Comparison of ENCODE assay signal across 11 cellular contexts in the genomic region with DNA sequence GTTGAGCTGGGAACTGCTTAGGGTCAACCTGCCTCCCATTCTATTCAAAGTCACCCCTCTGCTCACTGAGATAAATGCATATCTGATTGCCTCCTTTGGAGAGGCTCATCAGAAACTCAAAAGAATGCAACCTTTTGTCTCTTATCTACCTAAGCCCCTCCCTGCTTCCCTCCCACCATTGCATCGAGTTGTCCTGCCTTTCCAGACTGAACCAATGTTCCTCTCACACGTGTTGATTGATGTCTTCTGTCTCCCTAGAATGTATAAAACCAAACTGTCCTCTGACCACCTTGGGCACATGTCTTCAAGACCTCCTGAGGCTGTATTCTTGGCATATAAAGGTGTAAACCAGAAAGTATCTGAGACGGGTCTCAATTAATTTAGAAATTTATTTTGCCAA. TPM values are rescaled to one million over a fixed set of nuclear protein-coding genes. Genes with fewer than 3 reads are reported as not detected.
A peak's percentile ranks its signal among the peaks of the same experiment; 100 is the strongest.
DNase-seq lines count a peak whose midpoint lies in the region; ATAC-seq and TF ChIP-seq lines count a peak whose summit lies in the region.
"Not testable (repeated sequence)": the region's sequence is repeated elsewhere in the genome, so short reads cannot be mapped to it uniquely, and the experiment has no call there.
"Had no signal": no experiment of that assay in that cellular context is flagged by ENCODE, and none has a peak within 500 bp of the region (broad histone marks: within the 10 kb centered on the region; RNA-seq: fewer than 3 reads in every experiment).

No MANE protein-coding gene starts in this region.

- H3K4me3 Mint-ChIP-seq in WTC11: not testable (repeated sequence)
- peak overlapping the region; percentile 52 for H3K4me3 Mint-ChIP-seq in endodermal cell

- not testable (repeated sequence) for H3K4me3 ChIP-seq in HUES64 (ENCODE audit: low read length)
- H3K4me3 ChIP-seq in endodermal cell (ENCODE audit: low read length) (peak overlapping the region; percentile 81), iPS-20b (ENCODE audit: low read length) (peak overlapping the region; percentile 37; the same call in 1 of the 2 replicates)

- H3K27me3 Mint-ChIP-seq in WTC11 (ENCODE audit: low read depth): peaks cover 56% of the 10 kb centered on the region
- H3K27me3 Mint-ChIP-seq in endodermal cell (ENCODE audit: insufficient read depth): not testable (repeated sequence)

- 18% methylated on average over 3 of the region's 3 CpGs for WGBS in HUES64
- 9 to 15% methylated on average over 3 of the region's 3 CpGs for WGBS in endodermal cell (ENCODE audit: insufficient coverage in 1 of 2, insufficient read length in 1 of 2), 2 experiments

- H3K4me1 Mint-ChIP-seq in WTC11 (peaks cover 33% of the 10 kb centered on the region), endodermal cell (peaks cover 64% of the 10 kb centered on the region)

- H3K27ac Mint-ChIP-seq in WTC11: peak overlapping the region; percentile 24; the same call in 1 of the 2 replicates
- peak overlapping the region; percentile 98 for H3K27ac Mint-ChIP-seq in endodermal cell

- CTCF ChIA-PET in HEK293T (lab: Yijun Ruan, JAX): not testable (repeated sequence)
- CTCF ChIA-PET in WTC11 (lab: Charles Lee): interaction anchor here (0.7 to 1.1 kb wide), 2 partner anchors 10 to 29 kb away, joined by 3 read pairs; no protein-coding TSS in a partner anchor

- H3K9me3 ChIP-seq in HUES64 (ENCODE audit: insufficient read depth, low read depth, low read length); endodermal cell (ENCODE audit: control insufficient read depth, low read length); iPS-20b (ENCODE audit: insufficient read depth, low read depth, low read length): not testable (repeated sequence)

- POLR2A ChIA-PET in HEK293T (lab: Yijun Ruan, JAX): not testable (repeated sequence)
- POLR2A ChIA-PET in WTC11 (lab: Charles Lee): interaction anchor here (0.6 kb wide), 1 partner anchor 8 kb away, joined by 3 read pairs; no protein-coding TSS in a partner anchor

- H3K4me1 ChIP-seq in HUES64 (ENCODE audit: insufficient read depth, low read length): peaks cover 26% of the 10 kb centered on the region
- peaks cover 24% of the 10 kb centered on the region for H3K4me1 ChIP-seq in endodermal cell (ENCODE audit: control insufficient read depth, insufficient read depth, low read length)
- peaks cover 23% of the 10 kb centered on the region for H3K4me1 ChIP-seq in iPS-20b (ENCODE audit: insufficient read depth, low read length)

- H3K27me3 ChIP-seq in HUES64 (ENCODE audit: insufficient read depth, low read length): peaks cover 12% of the 10 kb centered on the region; the same call in 1 of the 2 replicates
- H3K27me3 ChIP-seq in endodermal cell (ENCODE audit: control insufficient read depth, insufficient read depth, low read length, poor library complexity, severe bottlenecking): not testable (repeated sequence)
- H3K27me3 ChIP-seq in iPS-20b (ENCODE audit: insufficient read depth, low read length): peaks cover 41% of the 10 kb centered on the region

- H3K36me3 Mint-ChIP-seq in WTC11; endodermal cell (ENCODE audit: low read depth): not testable (repeated sequence)

- H3K9me3 Mint-ChIP-seq in WTC11, endodermal cell: not testable (repeated sequence)

- H3K9ac ChIP-seq in HUES64 (ENCODE audit: low read depth, low read length) (peak overlapping the region; percentile 18; the same call in 1 of the 2 replicates), endodermal cell (ENCODE audit: extremely low read depth, low read length, poor library complexity, severe bottlenecking) (peak overlapping the region; percentile 91), iPS-20b (ENCODE audit: low read depth, low read length) (peak overlapping the region; percentile 50; the same call in 1 of the 2 replicates)

- H3K27ac ChIP-seq in HUES64 (ENCODE audit: low read depth, low read length): peak overlapping the region; percentile 98
- H3K27ac ChIP-seq in endodermal cell (ENCODE audit: low read depth, low read length): peak overlapping the region; percentile 65
- H3K27ac ChIP-seq in iPS-20b (ENCODE audit: low read length): not testable (repeated sequence)

- DNase-seq in ELF-1 (ENCODE audit: low read depth, low spot score) (peak; percentile 85), endodermal cell (peak; percentile 87), posterior vena cava (ENCODE audit: low spot score) (peak; percentile 5)
- DNase-seq in HEK293T (ENCODE audit: extremely low spot score); WTC11 (ENCODE audit: low spot score): not testable (repeated sequence)

- intact Hi-C loops in posterior vena cava (cut with DNase I): not testable (repeated sequence)

- peak; percentile 81 for ATAC-seq in WTC11

- TF ChIP-seq CTCF in WTC11 (IDR thresholded peaks at IDR 0.05); endodermal cell (conservative IDR thresholded peaks at IDR 0.05): not testable (repeated sequence)

- H3K36me3 ChIP-seq in HUES64 (ENCODE audit: insufficient read depth, low read length); endodermal cell (ENCODE audit: control insufficient read depth, insufficient read depth, low read length); iPS-20b (ENCODE audit: insufficient read depth, low read depth, low read length): not testable (repeated sequence)

TF ChIP-seq in HEK293T, 16 proteins besides CTCF, POLR2A, EP300 and RAD21:
- TF ChIP-seq, protein P1, sequence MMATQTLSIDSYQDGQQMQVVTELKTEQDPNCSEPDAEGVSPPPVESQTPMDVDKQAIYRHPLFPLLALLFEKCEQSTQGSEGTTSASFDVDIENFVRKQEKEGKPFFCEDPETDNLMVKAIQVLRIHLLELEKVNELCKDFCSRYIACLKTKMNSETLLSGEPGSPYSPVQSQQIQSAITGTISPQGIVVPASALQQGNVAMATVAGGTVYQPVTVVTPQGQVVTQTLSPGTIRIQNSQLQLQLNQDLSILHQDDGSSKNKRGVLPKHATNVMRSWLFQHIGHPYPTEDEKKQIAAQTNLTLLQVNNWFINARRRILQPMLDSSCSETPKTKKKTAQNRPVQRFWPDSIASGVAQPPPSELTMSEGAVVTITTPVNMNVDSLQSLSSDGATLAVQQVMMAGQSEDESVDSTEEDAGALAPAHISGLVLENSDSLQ (IDR thresholded peaks at IDR 0.05): peak; percentile 20; the same call in 1 of the 2 replicates

RNA-seq across cellular contexts. Expression of a gene that starts 42.9 kb away (rescaled TPM):
- 12.9 TPM for polyA plus RNA-seq in HUES64 (2013, experiment 1 of 2)
- polyA plus RNA-seq in HUES64 (2013, experiment 2 of 2): 15.8 TPM
- 90.6 to 107 TPM (median 92.5 TPM) in 3 replicates for total RNA-seq in WTC11 (2021)
- 10 to 100 TPM; 57.5 to 69.2 TPM for total RNA-seq in endodermal cell
- 45.2 TPM for polyA plus RNA-seq in endodermal cell (2013, experiment 1 of 2)
- 35.4 TPM for polyA plus RNA-seq in endodermal cell (2013, experiment 2 of 2)
- under 1 TPM; 0.32 to 0.38 TPM for total RNA-seq in posterior vena cava
- total RNA-seq: Calu3; CD4-positive, alpha-beta T cell; CD8-positive, alpha-beta memory T cell had no signal
- polyA plus RNA-seq: CD14-positive monocyte; CD8-positive, alpha-beta memory T cell had no signal

Comparison
In these comparisons a context has a peak if more than half of its experiments do, and no peak if none do; other contexts are left out.
1. H3K9ac ChIP-seq: peak in every context shown above with its lines; median percentile 91 in endodermal cell; 50 in iPS-20b; 18 in HUES64.
2. RNA of a gene that starts 42.9 kb away (total RNA-seq): 90.6 to 107 TPM in WTC11 and 57.5 to 69.2 TPM in endodermal cell; 0.32 to 0.38 TPM in posterior vena cava; every median in the first group is over 10 times any median in the second.